In the genomic region with DNA sequence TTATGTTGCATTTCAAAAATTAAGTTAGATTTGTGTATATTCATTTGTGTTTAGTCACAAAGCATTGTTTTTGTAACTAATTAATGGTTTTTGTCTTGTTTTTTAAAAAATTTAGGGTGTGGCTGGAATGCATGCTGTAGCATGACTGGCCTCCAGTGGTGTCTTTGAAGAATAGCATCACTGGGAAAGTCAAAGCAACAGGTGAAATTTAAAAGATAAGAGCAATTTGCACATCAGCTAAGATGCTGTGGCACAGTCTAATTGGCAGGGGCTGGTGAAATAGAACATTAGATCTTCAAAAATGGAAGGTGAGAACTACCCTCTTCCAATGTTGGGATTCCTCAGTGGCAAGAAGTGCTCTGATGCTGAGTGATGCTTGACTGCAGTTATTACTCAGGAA, we compare ENCODE assay signal across 1 cellular context.
A peak's percentile ranks its signal among the peaks of the same experiment; 100 is the strongest.
TF ChIP-seq lines count a peak whose summit lies in the region.

No MANE protein-coding gene starts in this region.

TF ChIP-seq in H1, 55 proteins besides CTCF, POLR2A, EP300 and RAD21 (continued from another document):
- no peak for TF ChIP-seq CHD7 (IDR thresholded peaks at IDR 0.05; ENCODE audit: insufficient replicate concordance, low read length)
- no peak for TF ChIP-seq TAF1 (IDR thresholded peaks at IDR 0.05; ENCODE audit: low read depth, low read length)
- peak; percentile 68 for TF ChIP-seq TEAD4 (IDR thresholded peaks at IDR 0.05; ENCODE audit: low read depth, low read length)
- no peak for TF ChIP-seq GTF2F1 (IDR thresholded peaks at IDR 0.05; ENCODE audit: borderline replicate concordance, low read depth, low read length)
- TF ChIP-seq NRF1 (IDR thresholded peaks at IDR 0.05; ENCODE audit: low read depth, low read length) = no peak
- TF ChIP-seq PHF8 (conservative IDR thresholded peaks at IDR 0.05; ENCODE audit: low read depth, low read length) = no peak
